7 cellular contexts compared by ENCODE assay signal in genomic region chr6:29218056-29218455, GRCh38. TPM values are rescaled to one million over a fixed set of nuclear protein-coding genes. Genes with fewer than 3 reads are reported as not detected.
"Had no signal": no experiment of that assay in that cellular context is flagged by ENCODE, and none has a peak within 500 bp of the region (broad histone marks: within the 10 kb centered on the region; RNA-seq: fewer than 3 reads in every experiment).

No MANE protein-coding gene starts in this region.

RNA-seq across cellular contexts. Expression of gene OR2J2, which starts 47.3 kb away (rescaled TPM):
- total RNA-seq: GM23248, GM23338, H1, H4, H7, H9, HFFc6 had no signal
- polyA plus RNA-seq: GM23248, GM23338, H1 had no signal
